8 cellular contexts compared by ENCODE assay signal in the genomic region with DNA sequence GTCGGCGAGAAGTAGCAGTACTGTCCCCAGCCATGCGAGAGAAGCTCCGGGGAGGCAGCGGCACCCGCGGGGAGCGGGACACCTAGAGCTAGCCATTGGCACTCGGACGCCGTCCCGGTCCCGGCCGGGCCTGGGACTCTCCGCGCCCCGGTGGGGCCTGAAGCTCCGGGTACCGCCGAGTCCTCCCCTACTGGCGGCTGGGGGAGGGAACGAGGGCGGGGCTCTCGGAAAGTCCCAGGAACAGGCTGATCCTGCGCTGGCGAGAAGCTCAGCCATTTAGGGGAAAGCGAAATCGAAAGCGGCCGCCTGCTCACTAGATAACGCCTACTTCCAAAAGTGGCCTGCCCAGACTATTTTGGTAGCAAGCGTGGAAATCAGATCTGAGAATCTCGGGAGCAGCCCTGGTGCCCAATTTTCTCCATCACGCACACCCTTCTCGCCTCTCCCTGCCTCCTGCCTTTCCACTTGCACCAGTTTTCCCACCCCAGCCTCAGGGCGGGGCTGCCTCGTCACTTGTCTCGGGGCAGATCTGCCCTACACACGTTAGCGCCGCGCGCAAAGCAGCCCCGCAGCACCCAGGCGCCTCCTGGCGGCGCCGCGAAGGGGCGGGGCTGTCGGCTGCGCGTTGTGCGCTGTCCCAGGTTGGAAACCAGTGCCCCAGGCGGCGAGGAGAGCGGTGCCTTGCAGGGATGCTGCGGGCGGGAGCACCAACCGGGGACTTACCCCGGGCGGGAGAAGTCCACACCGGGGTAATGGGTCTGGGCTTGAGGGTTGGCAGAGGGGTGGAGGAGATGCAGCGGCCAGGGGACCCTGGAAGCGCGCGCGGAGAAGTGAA. TPM values are rescaled to one million over a fixed set of nuclear protein-coding genes. Genes with fewer than 3 reads are reported as not detected.
A peak's percentile ranks its signal among the peaks of the same experiment; 100 is the strongest.
DNase-seq lines count a peak whose midpoint lies in the region; ATAC-seq lines count a peak whose summit lies in the region.

TSS of gene PSMB9 (plus strand) at position 652 of the 835 bp plus-strand sequence. CDS start at position 690, 38 bp downstream.
A gene with protein sequence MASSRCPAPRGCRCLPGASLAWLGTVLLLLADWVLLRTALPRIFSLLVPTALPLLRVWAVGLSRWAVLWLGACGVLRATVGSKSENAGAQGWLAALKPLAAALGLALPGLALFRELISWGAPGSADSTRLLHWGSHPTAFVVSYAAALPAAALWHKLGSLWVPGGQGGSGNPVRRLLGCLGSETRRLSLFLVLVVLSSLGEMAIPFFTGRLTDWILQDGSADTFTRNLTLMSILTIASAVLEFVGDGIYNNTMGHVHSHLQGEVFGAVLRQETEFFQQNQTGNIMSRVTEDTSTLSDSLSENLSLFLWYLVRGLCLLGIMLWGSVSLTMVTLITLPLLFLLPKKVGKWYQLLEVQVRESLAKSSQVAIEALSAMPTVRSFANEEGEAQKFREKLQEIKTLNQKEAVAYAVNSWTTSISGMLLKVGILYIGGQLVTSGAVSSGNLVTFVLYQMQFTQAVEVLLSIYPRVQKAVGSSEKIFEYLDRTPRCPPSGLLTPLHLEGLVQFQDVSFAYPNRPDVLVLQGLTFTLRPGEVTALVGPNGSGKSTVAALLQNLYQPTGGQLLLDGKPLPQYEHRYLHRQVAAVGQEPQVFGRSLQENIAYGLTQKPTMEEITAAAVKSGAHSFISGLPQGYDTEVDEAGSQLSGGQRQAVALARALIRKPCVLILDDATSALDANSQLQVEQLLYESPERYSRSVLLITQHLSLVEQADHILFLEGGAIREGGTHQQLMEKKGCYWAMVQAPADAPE (minus strand): TSS at position 164 of the 835 bp plus-strand sequence. CDS start 68 bp downstream, at position 96.

- peak; percentile 97 for DNase-seq in AG20443 (ENCODE audit: low spot score)
- DNase-seq in NCI-H345 (lab: John Stamatoyannopoulos, UW) = peak; percentile 88
- peak; percentile 93 to 96 for DNase-seq in activated CD4-positive, alpha-beta T cell treated with anti-CD3 and anti-CD28 coated beads for 24 hours (ENCODE audit: low read depth in 2 of 2)
- peak; percentile 93 for DNase-seq in cerebellum (ENCODE audit: low spot score)
- DNase-seq in kidney glomerular epithelial cell (lab: John Stamatoyannopoulos, UW) = peak; percentile 95
- DNase-seq in stimulated activated CD4-positive, alpha-beta T cell treated with anti-CD3 and anti-CD28 coated beads, Interleukin-15, amount 100 ng/mL, for 48 hours (ENCODE audit: low read depth in 2 of 2) = peak; percentile 93

- ATAC-seq in GM18907 (IDR thresholded peaks at IDR 0.05; ENCODE audit: unreplicated experiment) (peak; percentile 80), HG03139 (IDR thresholded peaks at IDR 0.05; ENCODE audit: unreplicated experiment) (peak; percentile 78)

RNA-seq across cellular contexts. Expression of gene PSMB9, which starts in this region (rescaled TPM):
- total RNA-seq in cerebellum = 1.4 TPM

RNA-seq across cellular contexts. Expression of the second gene that starts in this region (rescaled TPM):
- 5.3 TPM for total RNA-seq in cerebellum

Comparison
In these comparisons a context has a peak if more than half of its experiments do, and no peak if none do; other contexts are left out.
1. Peak in every context shown above with its lines: DNase-seq and ATAC-seq.